8 cellular contexts compared by ENCODE assay signal in genomic region chr11:2419638-2420501, GRCh38. TPM values are rescaled to one million over a fixed set of nuclear protein-coding genes. Genes with fewer than 3 reads are reported as not detected.
DNase-seq lines count a peak whose midpoint lies in the region; ATAC-seq lines count a peak whose summit lies in the region.

No MANE protein-coding gene starts in this region.

- intact Hi-C loops in left cardiac atrium (cut with DNase I) = loop anchor here (1.0 to 10.0 kb wide), 5 partner anchors 55 to 223 kb away; no protein-coding TSS in a partner anchor

- peaks cover 12% of the 10 kb centered on the region for H3K4me1 ChIP-seq in Karpas-422 (ENCODE audit: low read length)

- no peak overlapping the region for H3K4me2 ChIP-seq in Karpas-422 (ENCODE audit: low read depth, low read length, poor library complexity, severe bottlenecking)

- no peak overlapping the region for H3K27ac ChIP-seq in Karpas-422 (ENCODE audit: low read length)

- no peak overlapping the region; the same call in 1 of the 2 replicates for H2AFZ ChIP-seq in Karpas-422 (ENCODE audit: low read length)

- no peaks in the 10 kb centered on the region for H3K79me2 ChIP-seq in Karpas-422 (ENCODE audit: low read length)

- H3K4me3 ChIP-seq in Karpas-422 (ENCODE audit: low read length) = no peak overlapping the region

- 0 out of 2 replicates have a peak, but pooled peaks cover 4% of the 10 kb centered on the region for H4K20me1 ChIP-seq in Karpas-422 (ENCODE audit: insufficient read depth, low read depth, low read length)

- H3K27me3 ChIP-seq in Karpas-422 (ENCODE audit: low read length) = no peaks in the 10 kb centered on the region

- H3K9ac ChIP-seq in Karpas-422 (ENCODE audit: low read length) = no peak overlapping the region

- H3K9me3 ChIP-seq in Karpas-422 (ENCODE audit: low read length) = no peaks in the 10 kb centered on the region

- ATAC-seq in left cardiac atrium = peak; percentile 81 to 86
- ATAC-seq in HG02973 (IDR thresholded peaks at IDR 0.05; ENCODE audit: unreplicated experiment) = no peak
- ATAC-seq in GM19467 (IDR thresholded peaks at IDR 0.05; ENCODE audit: unreplicated experiment) = no peak

- no peaks in the 10 kb centered on the region for H3K36me3 ChIP-seq in Karpas-422 (ENCODE audit: insufficient read depth, low read length)

- no peaks in the 10 kb centered on the region for H3K9me2 ChIP-seq in Karpas-422 (replicated peaks; ENCODE audit: insufficient read depth, low read length)

- DNase-seq in DMS153 treated with DMSO at 0.1 percent for 48 hours (lab: John Stamatoyannopoulos, UW; ENCODE audit: unreplicated experiment) (peak; percentile 50), Karpas-422 (peak; percentile 90), SKM-1 (lab: John Stamatoyannopoulos, UW; ENCODE audit: unreplicated experiment) (peak; percentile 84), amniotic epithelial cell (ENCODE audit: low read depth) (peak; percentile 66), left cardiac atrium (peak; percentile 82), pulmonary artery endothelial cell (ENCODE audit: low read depth, low spot score) (peak; percentile 40)

RNA-seq across cellular contexts. Expression of gene TSSC4, which starts 19.3 kb away (rescaled TPM):
- total RNA-seq in Karpas-422 (2014; rRNA removed; shearing (Covaris generic); ENCODE audit: low replicate concordance) = 25.3 and 47.5 TPM in 2 replicates
- total RNA-seq in left cardiac atrium (10 to 100 TPM; 34.9 to 45.7 TPM), pulmonary artery endothelial cell (63.2 and 82.5 TPM in 2 replicates)

RNA-seq across cellular contexts. Expression of gene TRPM5, which starts 24.4 kb away (rescaled TPM):
- not detected in 2 replicates for total RNA-seq in Karpas-422 (2014; rRNA removed; shearing (Covaris generic); ENCODE audit: low replicate concordance)
- total RNA-seq in left cardiac atrium (not detected), pulmonary artery endothelial cell (not detected in 2 replicates)

RNA-seq across cellular contexts. Expression of gene KCNQ1, which starts 24.9 kb away (rescaled TPM):
- not detected in 2 replicates for total RNA-seq in Karpas-422 (2014; rRNA removed; shearing (Covaris generic); ENCODE audit: low replicate concordance)
- total RNA-seq in left cardiac atrium (10 to 100 TPM; 33.5 to 39.7 TPM), pulmonary artery endothelial cell (0.04 and 0.07 TPM in 2 replicates)

RNA-seq across cellular contexts. Expression of gene CD81, which starts 42.8 kb away (rescaled TPM):
- total RNA-seq in Karpas-422 (2014; rRNA removed; shearing (Covaris generic); ENCODE audit: low replicate concordance) = 356 and 467 TPM in 2 replicates
- 100 to 1,000 TPM; 699 to 773 TPM for total RNA-seq in left cardiac atrium
- total RNA-seq in pulmonary artery endothelial cell = 176 and 197 TPM in 2 replicates

Comparison
In these comparisons a context has a peak if more than half of its experiments do, and no peak if none do; other contexts are left out.
1. DNase-seq: peak in every context shown above with its lines; median percentile 90 in Karpas-422; 84 in SKM-1; 82 in left cardiac atrium; 66 in amniotic epithelial cell; 50 in DMS153 treated with DMSO at 0.1 percent for 48 hours; 40 in pulmonary artery endothelial cell.
2. ATAC-seq: peak in left cardiac atrium (2 of 2); none in HG02973 (single experiment) and GM19467 (single experiment).
3. RNA of gene KCNQ1, which starts 24.9 kb away (total RNA-seq): 33.5 to 39.7 TPM in left cardiac atrium; 0.04 to 0.07 TPM in pulmonary artery endothelial cell and not detected in Karpas-422; every median in the first group is over 10 times any median in the second.